ENCODE assay signal across 8 cellular contexts in the genomic region with DNA sequence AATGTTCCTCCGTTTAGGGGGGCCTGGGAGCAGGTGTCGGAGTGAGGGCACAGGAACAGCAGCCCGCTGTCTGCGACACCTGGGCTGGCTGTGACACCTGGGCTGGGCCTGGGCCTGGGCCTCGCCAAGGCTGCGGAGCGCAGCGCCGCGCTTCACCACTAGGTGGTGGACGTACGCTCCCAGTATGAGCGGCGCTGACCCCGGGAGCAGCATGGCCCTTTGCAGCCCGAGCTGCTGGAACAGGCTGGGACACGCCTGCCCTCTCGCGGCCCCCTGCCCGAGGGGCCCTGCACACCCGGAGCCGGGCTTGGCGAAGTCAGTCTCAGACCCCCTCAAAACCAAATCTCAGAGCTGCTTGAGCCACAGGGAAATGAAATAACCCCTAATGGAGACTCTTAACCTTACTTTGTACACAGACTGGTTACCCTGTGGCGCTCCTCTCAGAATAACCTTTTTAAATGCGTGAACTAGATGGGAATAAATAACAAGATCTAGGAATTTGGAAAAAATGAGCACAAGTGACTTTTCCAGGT. TPM values are rescaled to one million over a fixed set of nuclear protein-coding genes. Genes with fewer than 3 reads are reported as not detected.
DNase-seq lines count a peak whose midpoint lies in the region; ATAC-seq, FAIRE-seq and TF ChIP-seq lines count a peak whose summit lies in the region.

No MANE protein-coding gene starts in this region.

- H2AFZ ChIP-seq in astrocyte (ENCODE audit: low read depth, low read length), result peak overlapping the region; percentile 73

- no peaks in the 10 kb centered on the region for H4K20me1 ChIP-seq in astrocyte (ENCODE audit: insufficient read depth, low read length)

- no peak for TF ChIP-seq POLR2A in sigmoid colon (IDR thresholded peaks at IDR 0.05)

- no peaks in the 10 kb centered on the region for H3K27me3 ChIP-seq in astrocyte (ENCODE audit: insufficient read depth, low read length)
- no peaks in the 10 kb centered on the region for H3K27me3 ChIP-seq in sigmoid colon

- H3K36me3 Mint-ChIP-seq in astrocyte (ENCODE audit: low read depth, unreplicated experiment), result no peaks in the 10 kb centered on the region

- H3K4me1 ChIP-seq in astrocyte (ENCODE audit: insufficient read depth, low read length), result no peaks in the 10 kb centered on the region
- H3K4me1 ChIP-seq in sigmoid colon, result peaks cover 0 to 4% (median 3%) of the 10 kb centered on the region in 4 donors

- intact Hi-C loops in sigmoid colon (cut with DNase I), result loop anchor here (1.0 to 10.0 kb wide), 2 partner anchors 49 to 332 kb away; partner anchors contain the start of gene ZFP1

- peak overlapping the region; percentile 66 for H3K4me2 ChIP-seq in astrocyte (ENCODE audit: low read length)

- H3K36me3 ChIP-seq in astrocyte (ENCODE audit: insufficient read depth, low read length) (no peaks in the 10 kb centered on the region), sigmoid colon (no peaks in the 10 kb centered on the region)

- no peaks in the 10 kb centered on the region for H3K4me1 Mint-ChIP-seq in astrocyte (ENCODE audit: low read depth, unreplicated experiment)

- H3K27ac Mint-ChIP-seq in astrocyte (ENCODE audit: unreplicated experiment), result no peak overlapping the region

- FAIRE-seq in astrocyte (lab: Jason Lieb, UNC), result no peak

- H3K9me3 Mint-ChIP-seq in astrocyte (ENCODE audit: unreplicated experiment), result peaks cover 2% of the 10 kb centered on the region

- DNase-seq in NCI-H128 (lab: John Stamatoyannopoulos, UW; ENCODE audit: unreplicated experiment) (peak; percentile 25), T1000 (lab: John Stamatoyannopoulos, UW) (peak; percentile 24), astrocyte (ENCODE audit: low read depth) (peak; percentile 22), hippocampal formation (lab: John Stamatoyannopoulos, UW) (peak; percentile 42 to 78), sigmoid colon (peak; percentile 78), NCI-H1048 (lab: John Stamatoyannopoulos, UW) (no peak)

- no peaks in the 10 kb centered on the region for H3K79me2 ChIP-seq in astrocyte (ENCODE audit: insufficient read depth, low read length)

- peak; percentile 46 for TF ChIP-seq CTCF in astrocyte (IDR thresholded peaks at IDR 0.05; ENCODE audit: insufficient read depth, low read depth, low read length)
- TF ChIP-seq CTCF in sigmoid colon (IDR thresholded peaks at IDR 0.05), result peak; percentile 66 to 96 (median 91)

- no peak overlapping the region for H3K9ac ChIP-seq in astrocyte (ENCODE audit: low read length)

- WGBS in sigmoid colon, 2 donors, result 4 to 8% methylated on average over 25 of the region's 25 CpGs

- ATAC-seq in GM18498 (IDR thresholded peaks at IDR 0.05; ENCODE audit: unreplicated experiment) (peak; percentile 99), HG02759 (IDR thresholded peaks at IDR 0.05; ENCODE audit: unreplicated experiment) (peak; percentile 100)

- H3K4me3 Mint-ChIP-seq in astrocyte (ENCODE audit: unreplicated experiment), result no peak overlapping the region

- H3K4me3 ChIP-seq in astrocyte (ENCODE audit: insufficient read depth, low read depth, low read length) (no peak overlapping the region), sigmoid colon (no peak overlapping the region)

- TF ChIP-seq EP300 in sigmoid colon (IDR thresholded peaks at IDR 0.05), result no peak

- peaks cover 27% of the 10 kb centered on the region for H3K27me3 Mint-ChIP-seq in astrocyte (ENCODE audit: low read depth, unreplicated experiment)

- H3K9me3 ChIP-seq in astrocyte (ENCODE audit: insufficient read depth, low read depth, low read length), result no peaks in the 10 kb centered on the region
- no peaks in the 10 kb centered on the region for H3K9me3 ChIP-seq in sigmoid colon

- H3K27ac ChIP-seq in astrocyte (ENCODE audit: low read depth, low read length) (no peak overlapping the region), sigmoid colon (no peak overlapping the region)

RNA-seq across cellular contexts. Expression of gene FA2H, which starts 38.6 kb away (rescaled TPM):
- total RNA-seq in astrocyte, result 0.14 TPM in 1 of 2 replicates, not detected in the other
- 1 to 10 TPM in 1 of 4 donors, under 1 TPM in 1, not detected in 2; 0.71 to 2.2 TPM for total RNA-seq in sigmoid colon
- polyA plus RNA-seq in sigmoid colon, result 10 to 100 TPM in 2 of 3 donors, 1 to 10 TPM in 1; 6.0 to 31.0 (median 11.3) TPM
